ENCODE assay signal across 8 cellular contexts in the genomic region with DNA sequence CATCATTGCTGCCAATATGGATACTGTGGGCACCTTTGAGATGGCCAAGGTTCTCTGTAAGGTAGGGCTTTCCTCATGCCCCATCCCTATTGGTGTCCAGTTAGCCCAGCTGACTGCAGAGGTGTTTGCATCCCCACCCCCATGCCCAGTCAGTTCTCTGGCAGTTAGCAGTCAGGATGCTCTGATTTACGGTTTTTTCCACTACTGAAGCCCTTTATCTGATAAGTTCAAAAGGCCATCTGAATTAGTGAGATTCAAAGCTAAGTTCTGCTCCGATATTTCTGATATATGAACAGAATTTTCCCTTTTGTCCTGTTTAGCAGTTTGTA. TPM values are rescaled to one million over a fixed set of nuclear protein-coding genes. Genes with fewer than 3 reads are reported as not detected.
DNase-seq lines count a peak whose midpoint lies in the region; ATAC-seq and TF ChIP-seq lines count a peak whose summit lies in the region.

No MANE protein-coding gene starts in this region.

- H3K36me3 ChIP-seq in Peyer's patch: peaks cover 0 to 33% (median 0%) of the 10 kb centered on the region in 3 donors
- peaks cover 14 to 22% of the 10 kb centered on the region in 2 donors for H3K36me3 ChIP-seq in esophagus (ENCODE audit: control insufficient read depth in 2 of 2, insufficient read depth in 2 of 2, low read length in 1 of 2)

- TF ChIP-seq POLR2A in Peyer's patch (IDR thresholded peaks at IDR 0.05): no peak

- no peak for DNase-seq in Peyer's patch
- DNase-seq in retinal pigment epithelial cell (ENCODE audit: low read depth): no peak
- no peak for DNase-seq in GM20000 (ENCODE audit: low spot score)

- ATAC-seq in HG02884 (IDR thresholded peaks at IDR 0.05; ENCODE audit: unreplicated experiment): no peak
- ATAC-seq in HG03039 (IDR thresholded peaks at IDR 0.05; ENCODE audit: unreplicated experiment): no peak
- no peak for ATAC-seq in GM19023 (IDR thresholded peaks at IDR 0.05; ENCODE audit: unreplicated experiment)

- WGBS in esophagus, 2 donors: 64 to 71% methylated on average over 2 of the region's 2 CpGs

- H3K9me3 ChIP-seq in Peyer's patch (no peaks in the 10 kb centered on the region), esophagus (ENCODE audit: control insufficient read depth in 2 of 2, insufficient read depth in 1 of 2, low read depth in 1 of 2, low read length in 1 of 2) (no peaks in the 10 kb centered on the region)

- H3K27me3 ChIP-seq in Peyer's patch (no peaks in the 10 kb centered on the region), esophagus (ENCODE audit: control insufficient read depth in 1 of 2, insufficient read depth in 2 of 2, low read length in 2 of 2) (no peaks in the 10 kb centered on the region)

- H3K4me1 ChIP-seq in Peyer's patch (peaks cover 0 to 26% (median 4%) of the 10 kb centered on the region in 4 donors), esophagus (ENCODE audit: control insufficient read depth in 2 of 2, insufficient read depth in 2 of 2, low read length in 1 of 2) (peaks cover 0 to 8% of the 10 kb centered on the region in 2 donors)

- H3K27ac ChIP-seq in Peyer's patch (peak overlapping the region in 3 of 4 donors; percentile 81 to 94 (median 93)), esophagus (ENCODE audit: low read depth in 2 of 2, low read length in 1 of 2) (peak overlapping the region; percentile 48 to 96)

- H3K4me3 ChIP-seq in GM08714 (ENCODE audit: low read length): peak overlapping the region; percentile 79
- H3K4me3 ChIP-seq in Peyer's patch: peak overlapping the region in 3 of 4 donors; percentile 73 to 95 (median 82)
- H3K4me3 ChIP-seq in esophagus (ENCODE audit: low read depth in 1 of 2, low read length in 2 of 2): peak overlapping the region; percentile 82
- H3K4me3 ChIP-seq in retinal pigment epithelial cell (ENCODE audit: low read length): peak overlapping the region; percentile 89

- TF ChIP-seq CTCF in Peyer's patch (IDR thresholded peaks at IDR 0.05): no peak
- no peak for TF ChIP-seq CTCF in retinal pigment epithelial cell (conservative IDR thresholded peaks at IDR 0.05; ENCODE audit: low read depth, low read length)
- TF ChIP-seq CTCF in GM20000 (IDR thresholded peaks at IDR 0.05; ENCODE audit: extremely low read depth, missing control alignments): no peak

RNA-seq across cellular contexts. Expression of gene GMPR2, which starts 0.8 kb away (rescaled TPM):
- 10 to 100 TPM; 52.7 to 59.4 (median 55.3) TPM for total RNA-seq in Peyer's patch
- polyA plus RNA-seq in esophagus: 10 to 100 TPM; 24.5 to 35.0 TPM

RNA-seq across cellular contexts. Expression of gene NEDD8, which starts 1.3 kb away (rescaled TPM):
- total RNA-seq in Peyer's patch: 10 to 100 TPM; 44.1 to 77.6 (median 67.9) TPM
- polyA plus RNA-seq in esophagus: 100 to 1,000 TPM; 116 to 220 TPM

RNA-seq across cellular contexts. Expression of gene TINF2, which starts 8.9 kb away (rescaled TPM):
- 10 to 100 TPM; 26.4 to 39.6 (median 36.9) TPM for total RNA-seq in Peyer's patch
- polyA plus RNA-seq in esophagus: 10 to 100 TPM; 49.2 to 49.8 TPM

RNA-seq across cellular contexts. Expression of gene MDP1, which starts 17.6 kb away (rescaled TPM):
- total RNA-seq in Peyer's patch: 10 to 100 TPM in 2 of 4 donors, 1 to 10 TPM in 2; 7.4 to 17.5 (median 10.5) TPM
- 10 to 100 TPM; 12.1 to 12.8 TPM for polyA plus RNA-seq in esophagus

RNA-seq across cellular contexts. Expression of gene CHMP4A, which starts 20.2 kb away (rescaled TPM):
- 100 to 1,000 TPM in 1 of 4 donors, 10 to 100 TPM in 3; 31.4 to 190 (median 54.3) TPM for total RNA-seq in Peyer's patch
- polyA plus RNA-seq in esophagus: 10 to 100 TPM; 37.0 to 65.7 TPM
